7 cellular contexts compared by ENCODE assay signal in genomic region chr10:87313649-87314359, GRCh38. TPM values are rescaled to one million over a fixed set of nuclear protein-coding genes. Genes with fewer than 3 reads are reported as not detected.
DNase-seq lines count a peak whose midpoint lies in the region; ATAC-seq, FAIRE-seq and TF ChIP-seq lines count a peak whose summit lies in the region.
"Not testable (repeated sequence)": the region's sequence is repeated elsewhere in the genome, so short reads cannot be mapped to it uniquely, and the experiment has no call there.

No MANE protein-coding gene starts in this region.

- BruUV-seq in GM12878 (replicated peaks; lab: Mats Ljungman, UMichigan) = not testable (repeated sequence)

- in situ Hi-C loops in GM12878 (cut with MboI) = not testable (repeated sequence)

- H3K36me3 Mint-ChIP-seq in stimulated activated memory B cell treated with anti-CD40 and anti-IgM and Interleukin-4, amounts not matched to agents 10 μg/mL and 1 μg/mL and 100 μg/mL, for 72 hours = not testable (repeated sequence)

- TF ChIP-seq CTCF in A549 (IDR thresholded peaks at IDR 0.05); HEK293 (tag by site-specific recombination; IDR thresholded peaks at IDR 0.05); GM12878 (IDR thresholded peaks at IDR 0.05 in 2 of 3, conservative IDR thresholded peaks at IDR 0.05 in 1 of 3; ENCODE audit: control insufficient read depth in 2 of 3, extremely low read depth in 1 of 3, insufficient read depth in 1 of 3, low read depth in 3 of 3, low read length in 3 of 3): not testable (repeated sequence)

- not testable (repeated sequence) for H3K27ac ChIP-seq in A549; HEK293 (ENCODE audit: extremely low read depth, low read depth, low read length); SJCRH30; GM12878 (ENCODE audit: control insufficient read depth, insufficient read depth)

- WGBS in A549 (ENCODE audit: missing lambda C conversion rate) = 79% methylated on average over 3 of the region's 3 CpGs
- 66% methylated on average over 3 of the region's 3 CpGs for WGBS in GM12878 (ENCODE audit: insufficient coverage, insufficient replicate concordance, low lambda C conversion rate, missing lambda C conversion rate)

- H3K4me2 ChIP-seq in A549; GM12878 (ENCODE audit: control insufficient read depth, insufficient read depth): not testable (repeated sequence)

- not testable (repeated sequence) for H3K36me3 ChIP-seq in HEK293 (ENCODE audit: control insufficient read depth in 2 of 2, insufficient read depth in 1 of 2, low read length in 2 of 2); SJCRH30; GM12878 (ENCODE audit: control insufficient read depth in 2 of 2, insufficient read depth in 2 of 2, low read length in 1 of 2)

- not testable (repeated sequence) for H3K9me3 Mint-ChIP-seq in stimulated activated memory B cell treated with anti-CD40 and anti-IgM and Interleukin-4, amounts not matched to agents 10 μg/mL and 1 μg/mL and 100 μg/mL, for 72 hours

- not testable (repeated sequence) for H3K9ac ChIP-seq in GM12878 (ENCODE audit: control insufficient read depth, insufficient read depth, low read length)

- not testable (repeated sequence) for H3K27me3 ChIP-seq in SJCRH30; GM12878 (replicated peaks in 1 of 2; ENCODE audit: control insufficient read depth in 2 of 2, insufficient read depth in 2 of 2, low read length in 1 of 2)

- RAD21 ChIA-PET in GM12878 (lab: Charles Lee; ENCODE audit: unreplicated experiment) = not testable (repeated sequence)

- not testable (repeated sequence) for TF ChIP-seq EP300 in A549 (IDR thresholded peaks at IDR 0.05); GM12878 (IDR thresholded peaks at IDR 0.05; ENCODE audit: borderline replicate concordance in 1 of 2, control insufficient read depth in 1 of 2, low read depth in 2 of 2, low read length in 2 of 2)

- TF ChIP-seq RAD21 in A549 (conservative IDR thresholded peaks at IDR 0.05 in 1 of 2, IDR thresholded peaks at IDR 0.05 in 1 of 2); GM12878 (IDR thresholded peaks at IDR 0.05; ENCODE audit: insufficient read depth, low read depth, low read length): not testable (repeated sequence)

- POLR2A ChIA-PET in A549 (lab: Yijun Ruan, JAX); HEK293 (lab: Yijun Ruan, JAX); GM12878 (lab: Charles Lee): not testable (repeated sequence)

- not testable (repeated sequence) for FAIRE-seq in A549 (lab: Jason Lieb, UNC); GM12878 (lab: Jason Lieb, UNC)

- H3K27ac Mint-ChIP-seq in stimulated activated memory B cell treated with anti-CD40 and anti-IgM and Interleukin-4, amounts not matched to agents 10 μg/mL and 1 μg/mL and 100 μg/mL, for 72 hours = peak overlapping the region; percentile 37

- not testable (repeated sequence) for H3K4me1 ChIP-seq in A549; HEK293 (ENCODE audit: control insufficient read depth, insufficient read depth, low read length); SJCRH30; GM12878 (ENCODE audit: control insufficient read depth, insufficient read depth, low read length)

- not testable (repeated sequence) for H3K9me3 ChIP-seq in A549; HEK293 (ENCODE audit: control insufficient read depth, insufficient read depth, low read depth, low read length); SJCRH30 (replicated peaks); GM12878 (replicated peaks; ENCODE audit: control insufficient read depth, insufficient read depth, low read length)

- not testable (repeated sequence) for H3K79me2 ChIP-seq in GM12878 (ENCODE audit: control insufficient read depth, insufficient read depth, low read length)

- not testable (repeated sequence) for DNase-seq in A549 (ENCODE audit: low read depth in 1 of 2, low spot score in 1 of 2); GM12878 (ENCODE audit: low read depth, low spot score); left lobe of liver (ENCODE audit: low spot score)
- DNase-seq in NOMO-1 treated with DMSO at 0.1 percent for 48 hours (lab: John Stamatoyannopoulos, UW; ENCODE audit: unreplicated experiment) = peak; percentile 3
- DNase-seq in SJCRH30 = peak; percentile 47 to 67

- not testable (repeated sequence) for H3K27me3 Mint-ChIP-seq in stimulated activated memory B cell treated with anti-CD40 and anti-IgM and Interleukin-4, amounts not matched to agents 10 μg/mL and 1 μg/mL and 100 μg/mL, for 72 hours

- SMC1A ChIA-PET in GM12878 (lab: Charles Lee; ENCODE audit: uncharacterized antibody, unreplicated experiment) = not testable (repeated sequence)

- H4K20me1 ChIP-seq in GM12878 (ENCODE audit: control insufficient read depth, insufficient read depth) = not testable (repeated sequence)

- not testable (repeated sequence) for TF ChIP-seq POLR2A in A549 (IDR thresholded peaks at IDR 0.05; ENCODE audit: low read length); GM12878 (IDR thresholded peaks at IDR 0.05; ENCODE audit: low read depth, low read length)

- not testable (repeated sequence) for H2AFZ ChIP-seq in GM12878 (ENCODE audit: control insufficient read depth, low read depth, low read length)

- H3K4me3 Mint-ChIP-seq in stimulated activated memory B cell treated with anti-CD40 and anti-IgM and Interleukin-4, amounts not matched to agents 10 μg/mL and 1 μg/mL and 100 μg/mL, for 72 hours = not testable (repeated sequence)

- intact Hi-C loops in GM12878 (cut with micrococcal nuclease; ENCODE audit: unreplicated experiment) = not testable (repeated sequence)

- not testable (repeated sequence) for H3K4me3 ChIP-seq in A549; HEK293 (ENCODE audit: low read depth, low read length); SJCRH30; GM12878

- CTCF ChIA-PET in A549 (lab: Yijun Ruan, JAX); HEK293 (lab: Yijun Ruan, JAX); GM12878 (lab: Yijun Ruan, JAX): not testable (repeated sequence)

- ATAC-seq in A549 (peak; percentile 32 to 37; a peak in 3 of 6 replicates), GM12878 (peak; percentile 55), left lobe of liver (peak; percentile 15)
- not testable (repeated sequence) for ATAC-seq in stimulated activated memory B cell treated with anti-CD40 and anti-IgM and Interleukin-4, amounts not matched to agents 10 μg/mL and 1 μg/mL and 100 μg/mL, for 72 hours

- not testable (repeated sequence) for H3K4me1 Mint-ChIP-seq in stimulated activated memory B cell treated with anti-CD40 and anti-IgM and Interleukin-4, amounts not matched to agents 10 μg/mL and 1 μg/mL and 100 μg/mL, for 72 hours

TF ChIP-seq in HEK293, 187 proteins besides CTCF, POLR2A, EP300 and RAD21:
- 0 out of 2 replicates have a peak, but pooled peaks have one; percentile 23 for TF ChIP-seq SCRT2 (tag by site-specific recombination; IDR thresholded peaks at IDR 0.05)

RNA-seq across cellular contexts. Expression of gene NUTM2D, which starts 43.7 kb away (rescaled TPM):
- 1.6 and 1.9 TPM in 2 replicates for polyA plus RNA-seq in A549 (2011; rRNA removed)
- 0.83 and 1.3 TPM in 2 replicates for polyA plus RNA-seq in A549 (2012; cell fraction: cytosol; rRNA removed)
- polyA plus RNA-seq in A549 (2012; cell fraction: nucleus; rRNA removed) = 2.0 and 2.3 TPM in 2 replicates
- 1.0 to 1.3 TPM (median 1.2 TPM) in 3 replicates for polyA plus RNA-seq in A549 (2017; fragmentation: RNase III; extraction: RNeasy Plus Mini Kit Qiagen cat#74134 plus additional on column Dnase treatment)
- 2.1 and 2.3 TPM in 2 replicates for polyA minus RNA-seq in A549 (2011; rRNA and poly(A)+ RNA removed)
- 0.59 and 0.89 TPM in 2 replicates for total RNA-seq in SJCRH30 (2014; rRNA removed; shearing (Covaris generic))
- 2.2 and 2.4 TPM in 2 replicates for total RNA-seq in GM12878 (2013; cell fraction: nucleolus; rRNA removed)
- total RNA-seq in GM12878 (2014; rRNA removed) = 1.2 TPM in 2 replicates
- total RNA-seq in GM12878 (2014; rRNA removed; fragmentation: Illumina TruSeq; extraction: Trizol) = 0.89 and 1.0 TPM in 2 replicates
- total RNA-seq in GM12878 (2021) = 1.6 and 1.8 TPM in 2 replicates
- 0.49 TPM for polyA plus RNA-seq in GM12878 (2011; ENCODE audit: low read depth)
- 0.37 and 0.60 TPM in 2 replicates for polyA plus RNA-seq in GM12878 (2011; rRNA removed)
- 0.52 and 0.80 TPM in 2 replicates for polyA plus RNA-seq in GM12878 (2011; cell fraction: cytosol; rRNA removed)
- polyA plus RNA-seq in GM12878 (2011; cell fraction: nucleus; rRNA removed) = 1.4 and 1.7 TPM in 2 replicates
- polyA plus RNA-seq in GM12878 (2012) = 1.1 TPM in 2 replicates
- 0.52 and 1.3 TPM in 2 replicates for polyA plus RNA-seq in GM12878 (2014; fragmentation: Illumina TruSeq; extraction: Trizol)
- not detected for polyA plus RNA-seq in GM12878 (2014; fragmentation: Nextera tagmentation; extraction: Ambion mirVana)
- polyA plus RNA-seq in GM12878 (2014; rRNA removed) = 1.2 and 1.4 TPM in 2 replicates
- polyA plus RNA-seq in GM12878 (2016; fragmentation: Nextera tagmentation; extraction: Ambion mirVana) = under 1 TPM; 0.15 to 0.21 TPM
- 0.29 and 0.67 TPM in 2 replicates for polyA minus RNA-seq in GM12878 (2011; rRNA and poly(A)+ RNA removed)
- not detected in 2 replicates for polyA minus RNA-seq in GM12878 (2011; cell fraction: cytosol; rRNA and poly(A)+ RNA removed)
- polyA minus RNA-seq in GM12878 (2011; cell fraction: nucleus; rRNA and poly(A)+ RNA removed) = 0.48 and 0.60 TPM in 2 replicates
- 4.0 TPM for total RNA-seq in left lobe of liver
